Comparison of ENCODE assay signal across 29 cellular contexts in genomic region chr6:40313582-40313981, GRCh38.
"Had no signal": no experiment of that assay in that cellular context is flagged by ENCODE, and none has a peak within 500 bp of the region (broad histone marks: within the 10 kb centered on the region; RNA-seq: fewer than 3 reads in every experiment).

No MANE protein-coding gene starts in this region.

- H3K27me3 ChIP-seq: ovary, thyroid gland, tibial nerve, upper lobe of left lung, vagina had no signal

- FAIRE-seq: urothelium cell line had no signal

- H3K27ac ChIP-seq: neutrophil, ovary, parathyroid adenoma, psoas muscle, skin epidermis, spleen, stomach, thoracic aorta, thyroid gland, tibial nerve, upper lobe of left lung, vagina had no signal

- H3K9ac ChIP-seq: parathyroid adenoma had no signal

- ATAC-seq: naive thymus-derived CD8-positive, alpha-beta T cell; natural killer cell treated with Interleukin-12 subunit alpha and Interleukin-12 subunit beta and Interleukin-15 and Interleukin-18, amount 100 ng/mL, for 72 hours; psoas muscle; right cardiac atrium; sciatic nerve; stimulated activated memory B cell treated with anti-CD40 and anti-IgM and Interleukin-4, amounts not matched to agents 10 μg/mL and 1 μg/mL and 100 μg/mL, for 72 hours had no signal

- DNase-seq: naive thymus-derived CD8-positive, alpha-beta T cell; nephron progenitor cell; nucleus accumbens; ovary; posterior cingulate gyrus; psoas muscle; right cardiac atrium; spleen; stimulated activated CD4-positive, alpha-beta T cell treated with anti-CD3 and anti-CD28 coated beads, Interleukin-12 subunit alpha, Interleukin-12 subunit beta, amount 100 ng/mL, for 4 hours; stimulated activated CD4-positive, alpha-beta T cell treated with anti-CD3 and anti-CD28 coated beads, Interleukin-1b, Interleukin-23, amount 100 ng/mL, for 48 hours; stimulated activated CD4-positive, alpha-beta T cell treated with anti-CD3 and anti-CD28 coated beads, Interleukin-4, amount 100 ng/mL, for 1 hour; stimulated activated CD4-positive, alpha-beta T cell treated with anti-CD3 and anti-CD28 coated beads, Interleukin-4, amount 100 ng/mL, for 4 hours; stimulated activated CD8-positive, alpha-beta memory T cell treated with anti-CD3 and anti-CD28 coated beads, Interleukin-4, amount 100 ng/mL, for 48 hours; stimulated activated naive CD4-positive, alpha-beta T cell; stomach; thyroid gland; trophoblast cell; upper lobe of left lung had no signal

- H3K4me1 ChIP-seq: parathyroid adenoma, vagina had no signal

- H3K4me3 ChIP-seq: ovary, psoas muscle, skin epidermis, smooth muscle cell, spleen, stomach, thoracic aorta, thyroid gland, tibial nerve, upper lobe of left lung, vagina had no signal

- H3K79me2 ChIP-seq: parathyroid adenoma had no signal

- H2AFZ ChIP-seq: parathyroid adenoma had no signal

- H3K9me3 ChIP-seq: neutrophil, ovary, psoas muscle, thoracic aorta, thyroid gland, upper lobe of left lung, vagina had no signal

- H3K4me2 ChIP-seq: smooth muscle cell had no signal

- H3K36me3 ChIP-seq: neutrophil, ovary, spleen, stomach, thoracic aorta, thyroid gland, tibial nerve, upper lobe of left lung, vagina had no signal
